ENCODE assay signal across 1 cellular context in genomic region chr3:161322781-161323568, GRCh38.
A peak's percentile ranks its signal among the peaks of the same experiment; 100 is the strongest.
TF ChIP-seq lines count a peak whose summit lies in the region.

No MANE protein-coding gene starts in this region.

TF ChIP-seq in HepG2, 621 proteins besides CTCF, POLR2A, EP300 and RAD21 (continued from another document and continues in another):
- no peak for TF ChIP-seq ZBTB25 (CRISPR knock-in tag; IDR thresholded peaks at IDR 0.05)
- TF ChIP-seq KDM4B (CRISPR knock-in tag; IDR thresholded peaks at IDR 0.05) = no peak
- TF ChIP-seq KLF15 (CRISPR knock-in tag; IDR thresholded peaks at IDR 0.05; ENCODE audit: borderline replicate concordance) = no peak
- TF ChIP-seq SMYD3 (CRISPR knock-in tag; IDR thresholded peaks at IDR 0.05) = no peak
- no peak for TF ChIP-seq ZNF629 (CRISPR knock-in tag; conservative IDR thresholded peaks at IDR 0.05)
- no peak for TF ChIP-seq ZNF598 (CRISPR knock-in tag; IDR thresholded peaks at IDR 0.05; ENCODE audit: borderline replicate concordance)
- no peak for TF ChIP-seq NRL (CRISPR knock-in tag; IDR thresholded peaks at IDR 0.05; ENCODE audit: borderline replicate concordance)
- no peak; the same call in 1 of the 2 replicates for TF ChIP-seq PPARG (CRISPR knock-in tag; conservative IDR thresholded peaks at IDR 0.05)
- no peak for TF ChIP-seq POGK (CRISPR knock-in tag; conservative IDR thresholded peaks at IDR 0.05)
- TF ChIP-seq ZNF639 (CRISPR knock-in tag; conservative IDR thresholded peaks at IDR 0.05) = no peak
- TF ChIP-seq CENPT (CRISPR knock-in tag; IDR thresholded peaks at IDR 0.05; ENCODE audit: low read depth) = no peak
- no peak for TF ChIP-seq NFAT5 (CRISPR knock-in tag; IDR thresholded peaks at IDR 0.05)
- no peak for TF ChIP-seq TFDP2 (CRISPR knock-in tag; IDR thresholded peaks at IDR 0.05)
- TF ChIP-seq CCAR2 (optimal IDR thresholded peaks at IDR 0.05; ENCODE audit: low read depth, low read length) = no peak
- TF ChIP-seq ZNF616 (CRISPR knock-in tag; IDR thresholded peaks at IDR 0.05; ENCODE audit: low read depth) = no peak
- TF ChIP-seq MED8 (CRISPR knock-in tag; IDR thresholded peaks at IDR 0.05; ENCODE audit: insufficient replicate concordance) = no peak
- no peak for TF ChIP-seq ZNF7 (CRISPR knock-in tag; IDR thresholded peaks at IDR 0.05)
- peak; percentile 97 for TF ChIP-seq ISL2 (CRISPR knock-in tag; IDR thresholded peaks at IDR 0.05)
- no peak for TF ChIP-seq FOSL2 (CRISPR knock-in tag; IDR thresholded peaks at IDR 0.05)
- no peak for TF ChIP-seq ZNF512B (CRISPR knock-in tag; IDR thresholded peaks at IDR 0.05; ENCODE audit: borderline replicate concordance)
- no peak for TF ChIP-seq ZNF496 (CRISPR knock-in tag; IDR thresholded peaks at IDR 0.05; ENCODE audit: insufficient replicate concordance)
- no peak for TF ChIP-seq ZFP90 (CRISPR knock-in tag; IDR thresholded peaks at IDR 0.05; ENCODE audit: borderline replicate concordance)
- TF ChIP-seq ZNF234 (CRISPR knock-in tag; conservative IDR thresholded peaks at IDR 0.05) = no peak
- no peak; the same call in 1 of the 2 replicates for TF ChIP-seq FOXP1 (IDR thresholded peaks at IDR 0.05)
- TF ChIP-seq FOXP1 (CRISPR knock-in tag; IDR thresholded peaks at IDR 0.05) = peak; percentile 84; the same call in 1 of the 2 replicates
- TF ChIP-seq ZNF776 (CRISPR knock-in tag; IDR thresholded peaks at IDR 0.05) = no peak
- no peak for TF ChIP-seq TBP (CRISPR knock-in tag; IDR thresholded peaks at IDR 0.05)
- peak; percentile 65; the same call in 1 of the 2 replicates for TF ChIP-seq HOXD1 (CRISPR knock-in tag; IDR thresholded peaks at IDR 0.05)
- no peak for TF ChIP-seq ZBTB40 (IDR thresholded peaks at IDR 0.05)
- no peak for TF ChIP-seq ZBTB40 (CRISPR knock-in tag; IDR thresholded peaks at IDR 0.05)
- TF ChIP-seq HMG20B (CRISPR knock-in tag; conservative IDR thresholded peaks at IDR 0.05) = peak; percentile 69; the same call in 1 of the 2 replicates
- TF ChIP-seq FOXO1 (CRISPR knock-in tag; IDR thresholded peaks at IDR 0.05) = peak; percentile 30; the same call in 1 of the 2 replicates
